In genomic region chr7:24819916-24820689, GRCh38 we compare ENCODE assay signal across 8 cellular contexts.
DNase-seq lines count a peak whose midpoint lies in the region; ATAC-seq, FAIRE-seq and TF ChIP-seq lines count a peak whose summit lies in the region.

No MANE protein-coding gene starts in this region.

- CTCF ChIA-PET in T-cell (lab: Charles Lee): interaction anchor here (0.7 to 4.2 kb wide), 40 partner anchors 8 to 1714 kb away, joined by 3 to 62 read pairs (median 6); partner anchors contain the start of genes CYCS (in 1 of the 2) and OSBPL3 (in 1 of the 2)

- no peak for TF ChIP-seq EP300 in sigmoid colon (IDR thresholded peaks at IDR 0.05)

- H3K4me3 Mint-ChIP-seq in T-cell: peak overlapping the region; percentile 48 to 75 (median 72)

- intact Hi-C loops in left ventricle myocardium inferior (cut with micrococcal nuclease): loop anchor here (5.0 kb wide), 1 partner anchor 162 kb away; the partner anchor contains the start of gene OSBPL3
- intact Hi-C loops in sigmoid colon (cut with DNase I): loop anchor here (1.0 to 5.0 kb wide), 2 partner anchors 162 to 250 kb away; partner anchors contain the start of gene OSBPL3

- POLR2A ChIA-PET in T-cell (lab: Charles Lee): interaction anchor here (0.5 to 1.9 kb wide), 8 partner anchors 30 to 305 kb away, joined by 3 to 20 read pairs (median 4); partner anchors contain the start of genes CYCS (in 2 of the 2) and OSBPL3 (in 1 of the 2)

- peaks cover 25% of the 10 kb centered on the region for H3K4me1 ChIP-seq in left ventricle myocardium inferior
- H3K4me1 ChIP-seq in sigmoid colon: peaks cover 0 to 13% (median 4%) of the 10 kb centered on the region in 4 donors

- peaks cover 38% of the 10 kb centered on the region for H3K36me3 Mint-ChIP-seq in T-cell

- no peaks in the 10 kb centered on the region for H3K27me3 Mint-ChIP-seq in T-cell

- H3K27ac Mint-ChIP-seq in T-cell: peak overlapping the region; percentile 94 to 95

- ATAC-seq in HG02763 (IDR thresholded peaks at IDR 0.05; ENCODE audit: unreplicated experiment): peak; percentile 75
- ATAC-seq in T-cell (replicated peaks in 1 of 4): peak; percentile 21 to 25 (median 22)

- peaks cover 35 to 61% (median 41%) of the 10 kb centered on the region in 3 donors for H3K4me1 Mint-ChIP-seq in T-cell

- H3K9me3 ChIP-seq in left ventricle myocardium inferior (replicated peaks) (no peaks in the 10 kb centered on the region), sigmoid colon (no peaks in the 10 kb centered on the region)

- H3K27ac ChIP-seq in left ventricle myocardium inferior (replicated peaks) (peak overlapping the region; percentile 49), sigmoid colon (peak overlapping the region in 2 of 4 donors; percentile 44 to 51)

- TF ChIP-seq CTCF in left ventricle myocardium inferior (IDR thresholded peaks at IDR 0.05; ENCODE audit: borderline replicate concordance) (peak; percentile 92), sigmoid colon (IDR thresholded peaks at IDR 0.05) (peak; percentile 61 to 76 (median 72))

- H3K4me3 ChIP-seq in left ventricle myocardium inferior (no peak overlapping the region), sigmoid colon (no peak overlapping the region)

- WGBS in sigmoid colon, 2 donors: 17 to 20% methylated on average over 11 of the region's 11 CpGs

- H3K36me3 ChIP-seq in left ventricle myocardium inferior: peaks cover 11% of the 10 kb centered on the region
- H3K36me3 ChIP-seq in sigmoid colon: no peaks in the 10 kb centered on the region

- peak; percentile 50 for DNase-seq in GM12891 (ENCODE audit: insufficient read length, low spot score)
- peak; percentile 90 to 98 (median 91) for DNase-seq in NCI-H1417 (lab: John Stamatoyannopoulos, UW)
- peak; percentile 35 to 79 (median 58) for DNase-seq in T-cell
- DNase-seq in activated naive CD8-positive, alpha-beta T cell treated with anti-CD3 and anti-CD28 coated beads, Interleukin-2, amount 50 U/mL, for 16 hours (ENCODE audit: low read depth, low spot score): peak; percentile 42
- peak; percentile 67 for DNase-seq in left ventricle myocardium inferior
- DNase-seq in sigmoid colon: peak; percentile 89
- DNase-seq in mesenteric fat pad (ENCODE audit: low spot score): no peak

- peak; percentile 90 for FAIRE-seq in GM12891 (lab: Jason Lieb, UNC)

- H3K27me3 ChIP-seq in left ventricle myocardium inferior (ENCODE audit: low read depth): no peaks in the 10 kb centered on the region
- no peaks in the 10 kb centered on the region for H3K27me3 ChIP-seq in sigmoid colon

- no peak for TF ChIP-seq POLR2A in GM12891 (IDR thresholded peaks at IDR 0.05; ENCODE audit: low read depth, low read length)
- TF ChIP-seq POLR2A in sigmoid colon (IDR thresholded peaks at IDR 0.05): no peak

- no peaks in the 10 kb centered on the region for H3K9me3 Mint-ChIP-seq in T-cell

TF ChIP-seq in GM12891, 5 proteins besides CTCF, POLR2A, EP300 and RAD21:
- TF ChIP-seq SPI1 (IDR thresholded peaks at IDR 0.05; ENCODE audit: low read depth, low read length) (peak; percentile 31; the same call in 1 of the 2 replicates), POLR2AphosphoS5 (IDR thresholded peaks at IDR 0.05; ENCODE audit: low read depth, low read length) (no peak)
